8 cellular contexts compared by ENCODE assay signal in genomic region chr1:232793944-232794343, GRCh38. TPM values are rescaled to one million over a fixed set of nuclear protein-coding genes. Genes with fewer than 3 reads are reported as not detected.
A peak's percentile ranks its signal among the peaks of the same experiment; 100 is the strongest.
DNase-seq lines count a peak whose midpoint lies in the region; ATAC-seq and TF ChIP-seq lines count a peak whose summit lies in the region.

No MANE protein-coding gene starts in this region.

- ATAC-seq in GM21529 (IDR thresholded peaks at IDR 0.05; ENCODE audit: unreplicated experiment) (peak; percentile 69), HG02973 (IDR thresholded peaks at IDR 0.05; ENCODE audit: unreplicated experiment) (no peak), omental fat pad (ENCODE audit: low FRiP score) (no peak)
- ATAC-seq in effector memory CD8-positive, alpha-beta T cell (replicated peaks) = peak; percentile 33

- H3K4me3 Mint-ChIP-seq in effector memory CD8-positive, alpha-beta T cell = no peak overlapping the region

- TF ChIP-seq CTCF in AG04450 (IDR thresholded peaks at IDR 0.05; ENCODE audit: low read depth, low read length) (peak; percentile 34; the same call in 1 of the 2 replicates), omental fat pad (IDR thresholded peaks at IDR 0.05) (no peak)

- peaks cover 10 to 25% of the 10 kb centered on the region in 2 donors for H3K27me3 Mint-ChIP-seq in effector memory CD8-positive, alpha-beta T cell

- H3K27ac Mint-ChIP-seq in effector memory CD8-positive, alpha-beta T cell = no peak overlapping the region

- H3K4me3 ChIP-seq in AG04450 (ENCODE audit: low read depth, low read length) = no peak overlapping the region

- H3K4me1 Mint-ChIP-seq in effector memory CD8-positive, alpha-beta T cell (ENCODE audit: low read depth in 2 of 2) = peaks cover 4 to 11% of the 10 kb centered on the region in 2 donors

- H3K9me3 Mint-ChIP-seq in effector memory CD8-positive, alpha-beta T cell = no peaks in the 10 kb centered on the region

- CTCF ChIA-PET in AG04450 (lab: Charles Lee) = interaction anchor here (0.9 to 1.7 kb wide), 2 partner anchors 157 to 159 kb away, joined by 3 to 7 read pairs; no protein-coding TSS in a partner anchor

- H3K9me3 ChIP-seq in AG04450 (ENCODE audit: control insufficient read depth, insufficient read depth, low read length) = no peaks in the 10 kb centered on the region

- no peaks in the 10 kb centered on the region for H3K36me3 Mint-ChIP-seq in effector memory CD8-positive, alpha-beta T cell (ENCODE audit: insufficient read depth)

- no peaks in the 10 kb centered on the region for H3K27me3 ChIP-seq in AG04450 (ENCODE audit: control insufficient read depth, insufficient read depth, low read length)

- DNase-seq in AG04450 (ENCODE audit: low read depth, low spot score) (peak; percentile 34), NCI-H2227 treated with DMSO at 0.1 percent for 48 hours (lab: John Stamatoyannopoulos, UW) (peak; percentile 63), NCI-H2029 treated with DMSO at 0.1 percent for 48 hours (lab: John Stamatoyannopoulos, UW) (no peak), omental fat pad (ENCODE audit: low spot score) (no peak), C1 segment of cervical spinal cord (lab: John Stamatoyannopoulos, UW) (no peak)
- DNase-seq in effector memory CD8-positive, alpha-beta T cell = no peak

- POLR2A ChIA-PET in AG04450 (lab: Yijun Ruan, JAX) = no interaction called here

- no peak overlapping the region for H3K27ac ChIP-seq in AG04450 (ENCODE audit: low read depth, low read length)

RNA-seq across cellular contexts. Expression of gene MAP10, which starts 11.3 kb away (rescaled TPM):
- polyA plus RNA-seq in AG04450 (2011; rRNA removed) = 1.6 and 2.4 TPM in 2 replicates
- 1.1 and 1.3 TPM in 2 replicates for polyA minus RNA-seq in AG04450 (2011; rRNA and poly(A)+ RNA removed)
- 1 to 10 TPM in 2 of 4 donors, under 1 TPM in 2; 0.56 to 4.6 (median 1.2) TPM for total RNA-seq in omental fat pad

Comparison
In these comparisons a context has a peak if more than half of its experiments do, and no peak if none do; other contexts are left out.
1. DNase-seq: peak in AG04450 (single experiment) and NCI-H2227 treated with DMSO at 0.1 percent for 48 hours (single experiment); none in effector memory CD8-positive, alpha-beta T cell (0 of 3), NCI-H2029 treated with DMSO at 0.1 percent for 48 hours (single experiment), omental fat pad (single experiment) and C1 segment of cervical spinal cord (0 of 14).
2. ATAC-seq: peak in GM21529 (single experiment) and effector memory CD8-positive, alpha-beta T cell (single experiment); none in HG02973 (single experiment) and omental fat pad (single experiment).